In the genomic region with DNA sequence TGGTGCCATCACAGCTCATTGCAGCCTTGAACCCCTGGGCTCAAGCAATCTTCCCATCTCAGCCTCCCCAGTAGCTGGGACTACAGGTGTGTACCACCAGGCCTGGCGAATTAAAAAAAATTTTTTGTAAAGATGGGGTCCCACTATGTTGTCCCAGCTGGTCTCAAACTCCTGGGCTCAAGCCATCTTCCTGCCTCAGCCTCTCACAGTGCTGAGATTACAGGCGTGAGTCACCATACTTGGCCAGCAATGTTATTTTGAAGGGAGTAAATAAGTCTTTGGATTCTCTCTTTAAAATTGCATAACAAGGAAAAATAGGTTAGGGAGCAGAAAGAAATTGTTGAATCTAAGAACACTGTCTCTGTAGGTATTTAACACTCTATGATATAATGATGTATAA, we compare ENCODE assay signal across 19 cellular contexts.
DNase-seq lines count a peak whose midpoint lies in the region; ATAC-seq and TF ChIP-seq lines count a peak whose summit lies in the region.
"Had no signal": no experiment of that assay in that cellular context is flagged by ENCODE, and none has a peak within 500 bp of the region (broad histone marks: within the 10 kb centered on the region; RNA-seq: fewer than 3 reads in every experiment).

No MANE protein-coding gene starts in this region.

- H3K27ac ChIP-seq in GM23248: peak overlapping the region; percentile 31; the same call in 1 of the 2 replicates
- H3K27ac ChIP-seq in ascending aorta: peak overlapping the region; percentile 25 to 42
- H3K27ac ChIP-seq in foreskin keratinocyte: no peak overlapping the region
- H3K27ac ChIP-seq: body of pancreas, dorsolateral prefrontal cortex, esophagus squamous epithelium, PC-9 had no signal

- no peak overlapping the region for H2AFZ ChIP-seq in GM23248
- H2AFZ ChIP-seq: PC-9 had no signal

- peak overlapping the region; percentile 17 for H3K4me2 ChIP-seq in GM23248 (ENCODE audit: unreplicated experiment)
- H3K4me2 ChIP-seq: PC-9 had no signal

- no peaks in the 10 kb centered on the region for H4K20me1 ChIP-seq in GM23248 (ENCODE audit: insufficient read depth)

- intact Hi-C loops in ascending aorta (cut with DNase I): no loop called here

- no peaks in the 10 kb centered on the region for H3K9me2 ChIP-seq in GM23248 (ENCODE audit: insufficient read depth)

- 0 out of 2 replicates have a peak, but pooled peaks cover 6% of the 10 kb centered on the region for H3K36me3 ChIP-seq in GM23248 (ENCODE audit: low read depth)
- H3K36me3 ChIP-seq in ascending aorta: no peaks in the 10 kb centered on the region
- H3K36me3 ChIP-seq: esophagus squamous epithelium had no signal

- WGBS in GM23248 (ENCODE audit: low coverage in 1 of 2, low lambda C conversion rate in 2 of 2, missing lambda C conversion rate in 2 of 2), 2 experiments: 29 to 40% methylated on average over 2 of the region's 2 CpGs

- TF ChIP-seq CTCF in ascending aorta (IDR thresholded peaks at IDR 0.05) (no peak), foreskin fibroblast (IDR thresholded peaks at IDR 0.05; ENCODE audit: low read depth, low read length) (no peak), foreskin keratinocyte (conservative IDR thresholded peaks at IDR 0.05) (no peak)

- no peaks in the 10 kb centered on the region for H3K9me3 ChIP-seq in GM23248 (ENCODE audit: low read depth)
- no peaks in the 10 kb centered on the region for H3K9me3 ChIP-seq in ascending aorta
- H3K9me3 ChIP-seq: body of pancreas, esophagus squamous epithelium had no signal

- H3F3A ChIP-seq in GM23248 (ENCODE audit: insufficient read depth): peaks cover 22% of the 10 kb centered on the region; the same call in 1 of the 2 replicates

- H3K9ac ChIP-seq in GM23248: no peak overlapping the region

- no peak for ATAC-seq in foreskin keratinocyte
- ATAC-seq: activated CD8-positive, alpha-beta T cell treated with anti-CD3 and anti-CD28 coated beads for 36 hours; body of pancreas had no signal

- in situ Hi-C loops in GM23248 (cut with MboI): no loop called here

- peaks cover 13% of the 10 kb centered on the region; the same call in 1 of the 2 replicates for H3K4me1 ChIP-seq in GM23248 (ENCODE audit: insufficient read depth)
- H3K4me1 ChIP-seq in ascending aorta: peaks cover 0 to 31% of the 10 kb centered on the region in 2 donors
- no peaks in the 10 kb centered on the region for H3K4me1 ChIP-seq in foreskin keratinocyte
- H3K4me1 ChIP-seq: body of pancreas had no signal

- no peak overlapping the region for H3K4me3 ChIP-seq in GM23248
- H3K4me3 ChIP-seq in ascending aorta: no peak overlapping the region
- H3K4me3 ChIP-seq in foreskin fibroblast (ENCODE audit: low read depth in 1 of 2, low read length in 2 of 2): no peak overlapping the region
- H3K4me3 ChIP-seq: body of pancreas, dorsolateral prefrontal cortex, esophagus squamous epithelium, lung, PC-9 had no signal

- H3K27me3 ChIP-seq in GM23248 (replicated peaks; ENCODE audit: insufficient read depth) (no peaks in the 10 kb centered on the region), ascending aorta (no peaks in the 10 kb centered on the region), foreskin keratinocyte (no peaks in the 10 kb centered on the region)
- H3K27me3 ChIP-seq: body of pancreas, dorsolateral prefrontal cortex, esophagus squamous epithelium had no signal

- DNase-seq in GM23248: peak; percentile 58
- peak in 1 of 2 donors; percentile 67 for DNase-seq in ascending aorta (ENCODE audit: low spot score in 2 of 2)
- peak; percentile 26 to 53 for DNase-seq in foreskin fibroblast
- peak; percentile 48 for DNase-seq in stromal cell of bone marrow (ENCODE audit: low read depth)
- no peak for DNase-seq in foreskin keratinocyte
- DNase-seq in globus pallidus (ENCODE audit: low spot score): no peak
- DNase-seq in DMS153 treated with DMSO at 0.1 percent for 48 hours (lab: John Stamatoyannopoulos, UW; ENCODE audit: unreplicated experiment): no peak
- no peak for DNase-seq in ureter (ENCODE audit: low spot score)
- DNase-seq: activated CD8-positive, alpha-beta T cell treated with anti-CD3 and anti-CD28 coated beads for 36 hours; activated effector memory CD4-positive, alpha-beta T cell treated with Interleukin-2 at 50 U/mL for 16 hours; C1 segment of cervical spinal cord; DMS53; dorsolateral prefrontal cortex; esophagus squamous epithelium; NCI-H748 treated with DMSO at 0.1 percent for 48 hours; PC-9; stimulated activated CD4-positive, alpha-beta T cell treated with anti-CD3 and anti-CD28 coated beads, Interleukin-2, amount 100 ng/mL, for 24 hours had no signal

- peaks cover 26% of the 10 kb centered on the region for H3K79me2 ChIP-seq in GM23248 (ENCODE audit: insufficient read depth)

Comparison
In these comparisons a context has a peak if more than half of its experiments do, and no peak if none do; other contexts are left out.
1. DNase-seq: peak in GM23248 (single experiment), foreskin fibroblast (2 of 2) and stromal cell of bone marrow (single experiment); none in foreskin keratinocyte (0 of 2), globus pallidus (single experiment), DMS153 treated with DMSO at 0.1 percent for 48 hours (single experiment) and ureter (single experiment).